ENCODE assay signal across 8 cellular contexts in the genomic region with DNA sequence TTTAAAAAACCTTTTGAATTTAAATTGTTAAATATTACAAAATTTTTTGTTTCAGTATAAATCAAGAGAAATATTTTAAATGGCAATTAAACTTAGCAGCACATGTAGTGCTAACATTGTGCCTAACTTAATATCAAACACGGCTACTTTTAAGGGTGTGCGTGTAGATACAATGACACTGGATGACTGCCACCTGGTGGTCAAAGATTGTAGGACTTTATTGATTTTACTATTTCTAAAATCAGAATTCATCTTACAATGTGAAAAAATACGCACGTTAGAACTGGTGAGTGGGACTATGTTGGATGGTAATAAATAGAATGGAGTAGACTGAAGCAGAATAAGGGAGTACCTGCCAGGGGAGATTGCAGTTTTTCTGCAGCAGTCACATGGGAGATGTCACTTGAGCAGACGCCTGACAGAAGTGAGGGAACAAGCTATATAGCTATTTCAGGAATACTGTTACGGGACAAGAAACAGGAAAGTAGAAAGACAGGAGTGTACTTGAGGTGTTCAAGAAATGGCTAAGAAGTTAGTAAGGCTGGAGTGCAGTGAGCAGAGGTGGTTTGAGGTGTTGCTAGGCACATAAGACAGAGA. TPM values are rescaled to one million over a fixed set of nuclear protein-coding genes. Genes with fewer than 3 reads are reported as not detected.
DNase-seq lines count a peak whose midpoint lies in the region; FAIRE-seq and TF ChIP-seq lines count a peak whose summit lies in the region.

No MANE protein-coding gene starts in this region.

- peaks cover 14% of the 10 kb centered on the region for H3K4me1 ChIP-seq in BE2C

- peaks cover 1% of the 10 kb centered on the region for H3K36me3 Mint-ChIP-seq in osteocyte (ENCODE audit: unreplicated experiment)

- peak; percentile 78 for TF ChIP-seq CTCF in BE2C (IDR thresholded peaks at IDR 0.05; ENCODE audit: low read depth, low read length)
- peak; percentile 62 for TF ChIP-seq CTCF in fibroblast of villous mesenchyme (IDR thresholded peaks at IDR 0.05; ENCODE audit: insufficient read depth, low read depth, low read length)
- peak; percentile 77 for TF ChIP-seq CTCF in osteocyte (IDR thresholded peaks at IDR 0.05)

- H3K27me3 ChIP-seq in BE2C (no peaks in the 10 kb centered on the region), MG63 (no peaks in the 10 kb centered on the region)

- H3K4me1 Mint-ChIP-seq in osteocyte (ENCODE audit: unreplicated experiment): no peaks in the 10 kb centered on the region

- no peaks in the 10 kb centered on the region for H3K9me3 Mint-ChIP-seq in osteocyte (ENCODE audit: unreplicated experiment)

- DNase-seq in BE2C: peak; percentile 55
- no peak for DNase-seq in GM12891 (ENCODE audit: insufficient read length, low spot score)
- peak; percentile 39 for DNase-seq in NCI-H2227 treated with DMSO at 0.1 percent for 48 hours (lab: John Stamatoyannopoulos, UW)
- DNase-seq in activated CD8-positive, alpha-beta memory T cell treated with anti-CD3 and anti-CD28 coated beads, Interleukin-2, amount 50 U/mL, for 1 hour (ENCODE audit: extremely low read depth): peak; percentile 8
- DNase-seq in fibroblast of villous mesenchyme (ENCODE audit: low read depth): peak; percentile 64
- no peak for DNase-seq in osteocyte (ENCODE audit: extremely low spot score, unreplicated experiment)
- DNase-seq in MG63: no peak
- DNase-seq in NK-92 (lab: John Stamatoyannopoulos, UW; ENCODE audit: unreplicated experiment): no peak

- H3K4me3 Mint-ChIP-seq in osteocyte (ENCODE audit: unreplicated experiment): no peak overlapping the region

- H3K9me3 ChIP-seq in BE2C (no peaks in the 10 kb centered on the region), MG63 (no peaks in the 10 kb centered on the region)

- no peak overlapping the region for H3K27ac Mint-ChIP-seq in osteocyte (ENCODE audit: unreplicated experiment)

- TF ChIP-seq POLR2A in GM12891 (IDR thresholded peaks at IDR 0.05; ENCODE audit: low read depth, low read length): no peak

- H3K27me3 Mint-ChIP-seq in osteocyte (ENCODE audit: unreplicated experiment): no peaks in the 10 kb centered on the region

- H3K36me3 ChIP-seq in BE2C (no peaks in the 10 kb centered on the region), MG63 (no peaks in the 10 kb centered on the region)

- FAIRE-seq in GM12891 (lab: Jason Lieb, UNC): peak; percentile 80

- no peak overlapping the region for H3K4me3 ChIP-seq in BE2C (ENCODE audit: low read depth, low read length)
- no peak overlapping the region for H3K4me3 ChIP-seq in fibroblast of villous mesenchyme (ENCODE audit: low read depth, low read length)
- H3K4me3 ChIP-seq in MG63: no peak overlapping the region

TF ChIP-seq in GM12891, 5 proteins besides CTCF, POLR2A, EP300 and RAD21:
- TF ChIP-seq TAF1 (IDR thresholded peaks at IDR 0.05; ENCODE audit: low read depth, low read length): no peak
- TF ChIP-seq POU2F2 (IDR thresholded peaks at IDR 0.05; ENCODE audit: low read depth, low read length): no peak
- no peak for TF ChIP-seq PAX5 (IDR thresholded peaks at IDR 0.05; ENCODE audit: insufficient read depth, low read length, severe bottlenecking)
- no peak for TF ChIP-seq POLR2AphosphoS5 (IDR thresholded peaks at IDR 0.05; ENCODE audit: low read depth, low read length)
- no peak for TF ChIP-seq SPI1 (IDR thresholded peaks at IDR 0.05; ENCODE audit: low read depth, low read length)

RNA-seq across cellular contexts. Expression of gene UVRAG, which starts 52.9 kb away (rescaled TPM):
- 14.3 TPM for polyA plus RNA-seq in BE2C (2012; ENCODE audit: insufficient read depth, insufficient read length, low read depth)
- polyA plus RNA-seq in GM12891 (2012; ENCODE audit: low read depth, missing spikeins): 26.7 TPM
- total RNA-seq in fibroblast of villous mesenchyme (22.9 and 37.1 TPM in 2 replicates), osteocyte (20.2 and 24.9 TPM in 2 replicates)
- total RNA-seq in MG63 (2014; rRNA removed; shearing (Covaris generic); ENCODE audit: low replicate concordance): 6.9 and 14.5 TPM in 2 replicates

Comparison
In these comparisons a context has a peak if more than half of its experiments do, and no peak if none do; other contexts are left out.
1. DNase-seq: peak in BE2C (single experiment), NCI-H2227 treated with DMSO at 0.1 percent for 48 hours (single experiment), activated CD8-positive, alpha-beta memory T cell treated with anti-CD3 and anti-CD28 coated beads, Interleukin-2, amount 50 U/mL, for 1 hour (single experiment) and fibroblast of villous mesenchyme (single experiment); none in GM12891 (single experiment), osteocyte (single experiment), MG63 (single experiment) and NK-92 (single experiment).
2. Peak in every context shown above with its lines, with median percentiles within 50 percentile points of each other: CTCF ChIP-seq.